8 cellular contexts compared by ENCODE assay signal in the genomic region with DNA sequence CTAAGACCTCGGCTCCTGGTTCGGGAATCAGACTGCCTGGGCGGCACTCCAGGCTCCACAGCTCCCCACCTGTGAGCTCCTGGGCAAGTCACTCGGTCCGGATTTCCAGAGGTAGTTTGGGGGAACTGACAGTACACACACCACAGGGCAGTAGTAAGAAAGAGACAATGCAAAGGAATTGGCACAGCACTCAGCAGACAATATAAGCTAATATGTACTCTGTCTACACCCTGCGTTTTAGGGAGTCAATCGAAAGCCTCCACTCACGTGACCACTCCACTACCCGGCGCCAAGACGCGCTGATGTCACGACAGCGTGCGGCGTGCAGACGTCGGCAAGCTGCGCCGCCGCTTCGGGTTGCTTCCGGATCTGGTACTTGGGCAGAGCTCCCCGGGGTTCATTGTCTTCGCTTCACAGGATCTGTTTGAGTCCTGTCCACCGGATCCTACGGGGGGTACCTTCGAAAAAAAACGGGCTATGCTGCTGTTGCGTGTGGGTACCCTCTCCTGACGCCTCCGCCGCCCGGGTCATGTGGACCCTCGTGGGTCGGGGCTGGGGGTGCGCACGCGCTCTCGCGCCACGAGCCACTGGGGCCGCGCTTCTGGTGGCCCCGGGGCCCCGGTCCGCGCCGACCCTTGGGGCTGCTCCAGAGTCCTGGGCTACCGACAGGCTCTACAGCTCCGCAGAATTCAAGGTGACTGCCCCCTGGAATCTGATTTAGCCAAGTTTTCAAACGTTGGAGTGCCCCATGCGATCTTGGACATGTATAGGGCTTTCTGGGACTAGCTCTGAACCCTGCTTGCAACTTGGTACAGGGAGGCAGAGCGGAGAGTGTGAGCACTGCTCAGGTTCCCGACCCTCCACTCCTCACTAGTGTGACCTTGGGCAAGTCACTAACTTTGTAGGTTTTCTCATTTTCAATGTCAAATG. TPM values are rescaled to one million over a fixed set of nuclear protein-coding genes. Genes with fewer than 3 reads are reported as not detected.
DNase-seq lines count a peak whose midpoint lies in the region; ATAC-seq and TF ChIP-seq lines count a peak whose summit lies in the region.

A gene with protein sequence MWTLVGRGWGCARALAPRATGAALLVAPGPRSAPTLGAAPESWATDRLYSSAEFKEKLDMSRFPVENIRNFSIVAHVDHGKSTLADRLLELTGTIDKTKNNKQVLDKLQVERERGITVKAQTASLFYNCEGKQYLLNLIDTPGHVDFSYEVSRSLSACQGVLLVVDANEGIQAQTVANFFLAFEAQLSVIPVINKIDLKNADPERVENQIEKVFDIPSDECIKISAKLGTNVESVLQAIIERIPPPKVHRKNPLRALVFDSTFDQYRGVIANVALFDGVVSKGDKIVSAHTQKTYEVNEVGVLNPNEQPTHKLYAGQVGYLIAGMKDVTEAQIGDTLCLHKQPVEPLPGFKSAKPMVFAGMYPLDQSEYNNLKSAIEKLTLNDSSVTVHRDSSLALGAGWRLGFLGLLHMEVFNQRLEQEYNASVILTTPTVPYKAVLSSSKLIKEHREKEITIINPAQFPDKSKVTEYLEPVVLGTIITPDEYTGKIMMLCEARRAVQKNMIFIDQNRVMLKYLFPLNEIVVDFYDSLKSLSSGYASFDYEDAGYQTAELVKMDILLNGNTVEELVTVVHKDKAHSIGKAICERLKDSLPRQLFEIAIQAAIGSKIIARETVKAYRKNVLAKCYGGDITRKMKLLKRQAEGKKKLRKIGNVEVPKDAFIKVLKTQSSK (plus strand): TSS at position 327 of the 930 bp plus-strand sequence. CDS start 203 bp downstream, at position 530.

- peak in 2 of 4 experiments; percentile 1 for TF ChIP-seq CTCF in prostate gland (IDR thresholded peaks at IDR 0.05)

- H3K27ac ChIP-seq in angular gyrus (ENCODE audit: low read depth, low read length) (peak within 1 kb of the TSS; percentile 80), prostate gland (peak within 1 kb of the TSS; percentile 85), urinary bladder (ENCODE audit: low read depth) (peak within 1 kb of the TSS; percentile 88)

- intact Hi-C loops in left ventricle myocardium superior (cut with micrococcal nuclease) (no loop called here), prostate gland (cut with DNase I) (loop anchor here (5.0 kb wide), 1 partner anchor 49 kb away; the partner anchor contains the start of gene GNPDA2)

- ATAC-seq in GM18498 (IDR thresholded peaks at IDR 0.05; ENCODE audit: unreplicated experiment) (peak; percentile 96), HG02938 (IDR thresholded peaks at IDR 0.05; ENCODE audit: unreplicated experiment) (peak; percentile 94), left ventricle myocardium superior (peak; percentile 99)

- peak; percentile 29 for TF ChIP-seq POLR2A in prostate gland (IDR thresholded peaks at IDR 0.05)

- H3K36me3 ChIP-seq in prostate gland (no peaks in the 10 kb centered on the region), urinary bladder (ENCODE audit: insufficient read depth) (no peaks in the 10 kb centered on the region)

- DNase-seq in NCI-H187 (lab: John Stamatoyannopoulos, UW), result peak; percentile 85
- peak; percentile 63 to 96 (median 82) for DNase-seq in T-helper 2 cell
- peak; percentile 94 for DNase-seq in left ventricle myocardium superior
- DNase-seq in prostate gland (ENCODE audit: low spot score), result peak; percentile 86

- no peaks in the 10 kb centered on the region for H3K27me3 ChIP-seq in prostate gland (replicated peaks; ENCODE audit: insufficient read depth)

- WGBS in prostate gland, result under 1% methylated on average over 53 of the region's 55 CpGs
- WGBS in urinary bladder, result under 1% methylated on average over 55 of the region's 55 CpGs

- no peaks in the 10 kb centered on the region for H3K9me3 ChIP-seq in prostate gland

- H3K4me3 ChIP-seq in prostate gland, result peak within 1 kb of the TSS; percentile 72 to 87
- peak within 1 kb of the TSS; percentile 95 for H3K4me3 ChIP-seq in urinary bladder (ENCODE audit: low read depth, low read length)

- peaks cover 9% of the 10 kb centered on the region for H3K4me1 ChIP-seq in prostate gland (replicated peaks)
- H3K4me1 ChIP-seq in urinary bladder (ENCODE audit: insufficient read depth), result no peaks in the 10 kb centered on the region

RNA-seq across cellular contexts. Expression of the gene that starts here (rescaled TPM):
- total RNA-seq in left ventricle myocardium superior, result 21.4 TPM
- 10 to 100 TPM; 25.9 to 28.6 TPM for total RNA-seq in prostate gland
- total RNA-seq in urinary bladder, result 30.8 TPM
- 10.3 TPM for polyA plus RNA-seq in urinary bladder

Comparison
In these comparisons a context has a peak if more than half of its experiments do, and no peak if none do; other contexts are left out.
1. Peak in every context shown above with its lines: DNase-seq, ATAC-seq, H3K4me3 ChIP-seq and H3K27ac ChIP-seq.